ENCODE assay signal across 20 cellular contexts in genomic region chr7:123425246-123425645, GRCh38.
A peak's percentile ranks its signal among the peaks of the same experiment; 100 is the strongest.
DNase-seq lines count a peak whose midpoint lies in the region; ATAC-seq, FAIRE-seq and TF ChIP-seq lines count a peak whose summit lies in the region.
"Had no signal": no experiment of that assay in that cellular context is flagged by ENCODE, and none has a peak within 500 bp of the region (broad histone marks: within the 10 kb centered on the region; RNA-seq: fewer than 3 reads in every experiment).

No MANE protein-coding gene starts in this region.

- no peak for TF ChIP-seq RAD21 in HepG2 (CRISPR knock-in tag; IDR thresholded peaks at IDR 0.05)

- H3K4me2 ChIP-seq in HepG2 (ENCODE audit: low read depth, low read length): no peak overlapping the region
- H3K4me2 ChIP-seq: BLaER1 had no signal

- no peaks in the 10 kb centered on the region for H3K9me3 ChIP-seq in HepG2 (ENCODE audit: low read length)
- no peaks in the 10 kb centered on the region for H3K9me3 ChIP-seq in right lobe of liver
- no peaks in the 10 kb centered on the region for H3K9me3 ChIP-seq in RWPE2 (ENCODE audit: severe bottlenecking)
- H3K9me3 ChIP-seq: BLaER1, HAP-1 had no signal

- H3K36me3 ChIP-seq in HepG2 (replicated peaks in 1 of 2; ENCODE audit: control insufficient read depth in 1 of 2, insufficient read depth in 2 of 2, low read length in 2 of 2): no peaks in the 10 kb centered on the region
- H3K36me3 ChIP-seq in right lobe of liver: no peaks in the 10 kb centered on the region
- no peaks in the 10 kb centered on the region for H3K36me3 ChIP-seq in RWPE2 (ENCODE audit: low read depth)
- H3K36me3 ChIP-seq: BLaER1, HAP-1 had no signal

- no peak for TF ChIP-seq POLR2A in HepG2 (IDR thresholded peaks at IDR 0.05; ENCODE audit: insufficient read depth in 1 of 2, low read depth in 2 of 2, low read length in 2 of 2)
- TF ChIP-seq POLR2A in right lobe of liver (IDR thresholded peaks at IDR 0.05): no peak

- no peaks in the 10 kb centered on the region for H3K27me3 ChIP-seq in HepG2 (ENCODE audit: control insufficient read depth in 1 of 2, insufficient read depth in 2 of 2, low read length in 2 of 2)
- H3K27me3 ChIP-seq in right lobe of liver: no peaks in the 10 kb centered on the region
- no peaks in the 10 kb centered on the region for H3K27me3 ChIP-seq in RWPE2 (ENCODE audit: insufficient read depth, poor library complexity, severe bottlenecking)
- H3K27me3 ChIP-seq: BLaER1 had no signal

- no peak overlapping the region for H3K4me3 ChIP-seq in HepG2 (replicated peaks in 1 of 3; ENCODE audit: insufficient read depth in 1 of 3, low read depth in 2 of 3, low read length in 3 of 3)
- no peak overlapping the region for H3K4me3 ChIP-seq in right lobe of liver
- no peak overlapping the region for H3K4me3 ChIP-seq in RWPE2 (ENCODE audit: severe bottlenecking)
- H3K4me3 ChIP-seq in epithelial cell of esophagus (ENCODE audit: low read length): no peak overlapping the region
- H3K4me3 ChIP-seq: BLaER1, HAP-1 had no signal

- H4K20me1 ChIP-seq in HepG2 (ENCODE audit: insufficient read depth, low read length): no peaks in the 10 kb centered on the region
- H4K20me1 ChIP-seq: BLaER1 had no signal

- in situ Hi-C loops in HepG2 (cut with HindIII; ENCODE audit: extremely low pct_ligation_motif_present, low pct_unique_long_range_greater_than_20kb): no loop called here

- no peaks in the 10 kb centered on the region for H3K79me2 ChIP-seq in HepG2 (ENCODE audit: insufficient read depth, low read length)

- TF ChIP-seq CTCF in HepG2 (CRISPR knock-in tag; IDR thresholded peaks at IDR 0.05) (no peak), right lobe of liver (IDR thresholded peaks at IDR 0.05) (no peak), RWPE2 (IDR thresholded peaks at IDR 0.05; ENCODE audit: poor library complexity, severe bottlenecking) (no peak), epithelial cell of esophagus (IDR thresholded peaks at IDR 0.05; ENCODE audit: insufficient read depth, low read depth, low read length, missing control alignments) (no peak)

- no peak overlapping the region for H2AFZ ChIP-seq in HepG2 (ENCODE audit: low read length)

- no peak overlapping the region for H3K9ac ChIP-seq in HepG2 (ENCODE audit: insufficient read depth, low read depth, low read length)
- H3K9ac ChIP-seq: BLaER1 had no signal

- CTCF ChIA-PET in HepG2 (lab: Yijun Ruan, JAX; ENCODE audit: low intra/inter-chr PET ratio, low total read pairs): no interaction called here

- DNase-seq in HepG2 (ENCODE audit: low spot score): peak; percentile 33
- no peak for DNase-seq in right lobe of liver
- no peak for DNase-seq in RWPE2 (ENCODE audit: low spot score)
- peak; percentile 53 for DNase-seq in epithelial cell of esophagus (ENCODE audit: low read depth)
- no peak for DNase-seq in cerebellar cortex (ENCODE audit: low spot score)
- no peak for DNase-seq in NCI-H2171 (lab: John Stamatoyannopoulos, UW)
- DNase-seq in stimulated activated naive CD4-positive, alpha-beta T cell (lab: John Stamatoyannopoulos, UW): no peak
- DNase-seq: Caco-2; CD4-positive, CD25-positive, alpha-beta regulatory T cell; CD8-positive, alpha-beta T cell; DMS153; DMS79 treated with DMSO at 0.1 percent for 48 hours; GF-D8; GOT3; HFFc6 had no signal

- ATAC-seq in HepG2: peak; percentile 54
- no peak for ATAC-seq in right lobe of liver
- ATAC-seq in RWPE2 (ENCODE audit: low read depth): peak; percentile 78
- ATAC-seq: CD8-positive, alpha-beta T cell had no signal

- no peak for FAIRE-seq in HepG2 (lab: Jason Lieb, UNC)
- FAIRE-seq: GM12892, H54 had no signal

- H3K27ac ChIP-seq in HepG2 (ENCODE audit: extremely low read length, insufficient read depth, low read length) (no peak overlapping the region), right lobe of liver (no peak overlapping the region), RWPE2 (ENCODE audit: poor library complexity, severe bottlenecking) (no peak overlapping the region)
- H3K27ac ChIP-seq: BLaER1, C4-2B had no signal

- intact Hi-C loops in HepG2 (cut with micrococcal nuclease; ENCODE audit: unreplicated experiment) (no loop called here), right lobe of liver (cut with DNase I) (no loop called here)

- no peak for TF ChIP-seq EP300 in HepG2 (IDR thresholded peaks at IDR 0.05; ENCODE audit: low read depth in 2 of 2, low read length in 2 of 2)
- no peak for TF ChIP-seq EP300 in HepG2 (CRISPR knock-in tag; IDR thresholded peaks at IDR 0.05; ENCODE audit: borderline replicate concordance)

- POLR2A ChIA-PET in HepG2 (lab: Yijun Ruan, JAX): no interaction called here

- no TSS peak for BruUV-seq in HepG2 (replicated peaks; lab: Mats Ljungman, UMichigan)

- H3K4me1 ChIP-seq in HepG2 (ENCODE audit: insufficient read depth, low read length): no peaks in the 10 kb centered on the region
- H3K4me1 ChIP-seq in right lobe of liver: no peaks in the 10 kb centered on the region
- H3K4me1 ChIP-seq in RWPE2 (ENCODE audit: insufficient read depth, poor library complexity, severe bottlenecking): no peaks in the 10 kb centered on the region
- H3K4me1 ChIP-seq: BLaER1, Caco-2, HAP-1 had no signal

TF ChIP-seq in HepG2, 621 proteins besides CTCF, POLR2A, EP300 and RAD21:
- TF ChIP-seq SOX13 (IDR thresholded peaks at IDR 0.05) (no peak), SOX13 (CRISPR knock-in tag; conservative IDR thresholded peaks at IDR 0.05 in 1 of 2, IDR thresholded peaks at IDR 0.05 in 1 of 2) (peak in 1 of 2 experiments; percentile 37; a peak in 1 of 4 replicates), CEBPB (IDR thresholded peaks at IDR 0.05; ENCODE audit: borderline replicate concordance, low read depth, low read length) (peak; percentile 48; the same call in 1 of the 2 replicates), HOXA3 (CRISPR knock-in tag; IDR thresholded peaks at IDR 0.05) (no peak), ZMYM2 (CRISPR knock-in tag; IDR thresholded peaks at IDR 0.05) (no peak), RNF2 (conservative IDR thresholded peaks at IDR 0.05; ENCODE audit: low read depth) (no peak), SOX5 (CRISPR knock-in tag; IDR thresholded peaks at IDR 0.05; ENCODE audit: borderline replicate concordance) (0 out of 2 replicates have a peak, but pooled peaks have one; percentile 21), AGO1 (IDR thresholded peaks at IDR 0.05; ENCODE audit: low read depth, low read length, poor library complexity, severe bottlenecking) (no peak), NKX3-1 (CRISPR knock-in tag; IDR thresholded peaks at IDR 0.05) (no peak), STAT6 (CRISPR knock-in tag; IDR thresholded peaks at IDR 0.05; ENCODE audit: borderline replicate concordance) (no peak), BCL6 (CRISPR knock-in tag; IDR thresholded peaks at IDR 0.05) (peak; percentile 92)
- TF ChIP-seq, protein P1, sequence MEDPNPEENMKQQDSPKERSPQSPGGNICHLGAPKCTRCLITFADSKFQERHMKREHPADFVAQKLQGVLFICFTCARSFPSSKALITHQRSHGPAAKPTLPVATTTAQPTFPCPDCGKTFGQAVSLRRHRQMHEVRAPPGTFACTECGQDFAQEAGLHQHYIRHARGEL (CRISPR knock-in tag; IDR thresholded peaks at IDR 0.05): no peak
- TF ChIP-seq, protein P2, sequence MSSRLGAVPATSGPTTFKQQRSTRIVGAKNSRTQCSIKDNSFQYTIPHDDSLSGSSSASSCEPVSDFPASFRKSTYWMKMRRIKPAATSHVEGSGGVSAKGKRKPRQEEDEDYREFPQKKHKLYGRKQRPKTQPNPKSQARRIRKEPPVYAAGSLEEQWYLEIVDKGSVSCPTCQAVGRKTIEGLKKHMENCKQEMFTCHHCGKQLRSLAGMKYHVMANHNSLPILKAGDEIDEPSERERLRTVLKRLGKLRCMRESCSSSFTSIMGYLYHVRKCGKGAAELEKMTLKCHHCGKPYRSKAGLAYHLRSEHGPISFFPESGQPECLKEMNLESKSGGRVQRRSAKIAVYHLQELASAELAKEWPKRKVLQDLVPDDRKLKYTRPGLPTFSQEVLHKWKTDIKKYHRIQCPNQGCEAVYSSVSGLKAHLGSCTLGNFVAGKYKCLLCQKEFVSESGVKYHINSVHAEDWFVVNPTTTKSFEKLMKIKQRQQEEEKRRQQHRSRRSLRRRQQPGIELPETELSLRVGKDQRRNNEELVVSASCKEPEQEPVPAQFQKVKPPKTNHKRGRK (CRISPR knock-in tag; IDR thresholded peaks at IDR 0.05): no peak
- TF ChIP-seq, protein P3, sequence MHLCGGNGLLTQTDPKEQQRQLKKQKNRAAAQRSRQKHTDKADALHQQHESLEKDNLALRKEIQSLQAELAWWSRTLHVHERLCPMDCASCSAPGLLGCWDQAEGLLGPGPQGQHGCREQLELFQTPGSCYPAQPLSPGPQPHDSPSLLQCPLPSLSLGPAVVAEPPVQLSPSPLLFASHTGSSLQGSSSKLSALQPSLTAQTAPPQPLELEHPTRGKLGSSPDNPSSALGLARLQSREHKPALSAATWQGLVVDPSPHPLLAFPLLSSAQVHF (CRISPR knock-in tag; IDR thresholded peaks at IDR 0.05): no peak

Comparison
In these comparisons a context has a peak if more than half of its experiments do, and no peak if none do; other contexts are left out.
1. ATAC-seq: peak in HepG2 (single experiment) and RWPE2 (single experiment); none in right lobe of liver (0 of 4).
2. DNase-seq: peak in HepG2 (single experiment) and epithelial cell of esophagus (single experiment); none in right lobe of liver (0 of 3), RWPE2 (single experiment), cerebellar cortex (single experiment), NCI-H2171 (single experiment) and stimulated activated naive CD4-positive, alpha-beta T cell (0 of 6).